In the genomic region with DNA sequence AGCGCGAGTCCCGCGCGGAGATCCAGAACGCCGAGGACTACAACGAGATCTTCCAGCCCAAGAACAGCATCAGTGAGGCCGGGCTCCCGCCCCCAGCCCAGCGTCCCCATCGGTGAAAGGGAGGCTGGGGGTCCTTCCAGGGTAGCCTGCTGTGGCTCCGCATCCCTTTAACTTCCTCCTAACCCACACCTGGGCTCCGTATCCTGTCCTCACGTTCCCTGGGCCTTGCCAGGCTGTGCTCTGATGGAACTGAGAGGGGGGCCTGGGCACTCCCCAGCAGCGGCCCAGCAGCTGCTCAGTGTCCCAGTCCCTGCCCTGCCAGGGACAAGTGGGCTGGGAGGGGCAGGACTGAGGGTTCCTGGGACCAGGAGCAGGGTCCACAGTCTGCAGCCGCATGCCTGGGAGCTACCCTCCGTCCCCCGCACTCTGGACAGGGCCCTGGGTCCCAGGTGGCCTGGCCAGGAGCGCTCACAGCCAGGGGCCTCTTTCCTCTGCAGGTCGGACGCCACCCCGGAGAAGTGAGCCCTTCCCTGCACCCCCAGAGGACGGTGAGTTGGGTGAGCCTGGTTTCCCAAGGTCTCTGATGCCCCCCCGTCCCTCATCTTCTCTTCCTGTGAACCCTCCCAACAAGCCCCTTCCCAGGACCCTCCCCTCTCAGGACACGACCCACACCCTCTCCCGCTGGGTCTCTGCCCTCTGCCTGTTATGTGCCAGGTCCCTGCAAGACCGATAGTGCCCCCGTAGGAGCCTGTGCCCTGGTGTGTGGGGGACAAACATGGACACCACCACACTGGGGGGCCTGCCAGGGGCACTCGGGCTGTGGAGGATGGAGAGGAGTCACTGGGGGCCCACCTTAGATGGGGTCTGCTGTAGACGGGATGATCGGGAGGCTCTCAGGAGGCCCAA, we compare ENCODE assay signal across 1 cellular context.
TF ChIP-seq lines count a peak whose summit lies in the region.

No MANE protein-coding gene starts in this region.

TF ChIP-seq in HepG2, 621 proteins besides CTCF, POLR2A, EP300 and RAD21:
- peak; percentile 49 for TF ChIP-seq AGO2 (optimal IDR thresholded peaks at IDR 0.05; ENCODE audit: low read depth, low read length)
- TF ChIP-seq, protein P1, sequence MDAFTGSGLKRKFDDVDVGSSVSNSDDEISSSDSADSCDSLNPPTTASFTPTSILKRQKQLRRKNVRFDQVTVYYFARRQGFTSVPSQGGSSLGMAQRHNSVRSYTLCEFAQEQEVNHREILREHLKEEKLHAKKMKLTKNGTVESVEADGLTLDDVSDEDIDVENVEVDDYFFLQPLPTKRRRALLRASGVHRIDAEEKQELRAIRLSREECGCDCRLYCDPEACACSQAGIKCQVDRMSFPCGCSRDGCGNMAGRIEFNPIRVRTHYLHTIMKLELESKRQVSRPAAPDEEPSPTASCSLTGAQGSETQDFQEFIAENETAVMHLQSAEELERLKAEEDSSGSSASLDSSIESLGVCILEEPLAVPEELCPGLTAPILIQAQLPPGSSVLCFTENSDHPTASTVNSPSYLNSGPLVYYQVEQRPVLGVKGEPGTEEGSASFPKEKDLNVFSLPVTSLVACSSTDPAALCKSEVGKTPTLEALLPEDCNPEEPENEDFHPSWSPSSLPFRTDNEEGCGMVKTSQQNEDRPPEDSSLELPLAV (CRISPR knock-in tag; conservative IDR thresholded peaks at IDR 0.05; ENCODE audit: low read depth) = no peak
TF ChIP-seq in HepG2: peak in this region for 1.
